In the genomic region with DNA sequence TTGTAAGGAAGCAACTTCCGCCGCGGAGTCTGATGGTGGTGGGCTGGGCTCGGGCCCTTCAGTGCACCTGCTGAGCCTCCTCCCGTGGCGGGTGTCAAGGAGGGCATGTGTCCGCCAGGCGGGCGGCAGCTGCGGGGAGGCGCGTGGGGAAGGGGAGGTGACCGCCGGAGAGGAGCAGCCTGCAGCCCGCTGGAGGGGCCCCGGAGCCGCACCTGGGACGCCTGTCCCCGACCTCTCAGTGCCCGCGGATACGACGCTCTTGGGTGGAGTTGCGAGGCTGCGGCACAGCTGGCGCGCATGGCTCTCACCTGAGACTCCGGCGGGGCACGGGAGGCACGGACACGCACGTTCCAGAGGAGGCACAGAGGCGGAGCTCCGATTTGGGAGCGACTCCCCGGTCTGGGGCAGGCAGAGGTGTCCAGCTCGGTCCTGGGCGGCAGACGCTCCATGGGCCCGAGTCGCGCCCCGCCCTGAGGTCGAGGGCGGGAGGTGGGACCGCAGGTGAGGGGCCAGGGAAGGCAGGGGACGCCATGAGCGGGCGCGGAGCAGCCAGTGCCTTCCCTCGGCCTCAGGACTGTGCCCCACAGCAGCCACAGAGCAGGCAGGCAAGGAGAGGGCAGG, we compare ENCODE assay signal across 19 cellular contexts. TPM values are rescaled to one million over a fixed set of nuclear protein-coding genes. Genes with fewer than 3 reads are reported as not detected.
A peak's percentile ranks its signal among the peaks of the same experiment; 100 is the strongest.
DNase-seq lines count a peak whose midpoint lies in the region; ATAC-seq and TF ChIP-seq lines count a peak whose summit lies in the region.
"Had no signal": no experiment of that assay in that cellular context is flagged by ENCODE, and none has a peak within 500 bp of the region (broad histone marks: within the 10 kb centered on the region; RNA-seq: fewer than 3 reads in every experiment).

No MANE protein-coding gene starts in this region.

- H3K56ac ChIP-seq in H9 (ENCODE audit: insufficient read length, low read depth, low read length) = no peak overlapping the region

- no peak for TF ChIP-seq CTCF in H9 (conservative IDR thresholded peaks at IDR 0.05)
- TF ChIP-seq CTCF in WTC11 (IDR thresholded peaks at IDR 0.05) = no peak

- no peak overlapping the region for H2BK120ac ChIP-seq in H9 (ENCODE audit: low read depth, low read length, poor library complexity, severe bottlenecking)

- no peak overlapping the region for H2BK15ac ChIP-seq in H9 (ENCODE audit: low read depth, low read length)

- no peaks in the 10 kb centered on the region for H3K4me1 ChIP-seq in H9 (ENCODE audit: insufficient read depth, low read length)
- no peaks in the 10 kb centered on the region for H3K4me1 ChIP-seq in iPS-20b (ENCODE audit: insufficient read depth, low read length)
- H3K4me1 ChIP-seq: SJSA1 had no signal

- H4K8ac ChIP-seq in H9 (replicated peaks; ENCODE audit: insufficient read length, low read depth, low read length) = no peak overlapping the region

- H3K23ac ChIP-seq in H9 (ENCODE audit: insufficient read length, low read depth, low read length) = no peak overlapping the region

- no peak overlapping the region for H3K27ac ChIP-seq in H9 (ENCODE audit: insufficient read length, low read depth, low read length)
- no peak overlapping the region for H3K27ac ChIP-seq in iPS-20b (ENCODE audit: low read length)
- H3K27ac ChIP-seq: RWPE1, SJSA1 had no signal

- DNase-seq in H9 = no peak
- peak; percentile 24 for DNase-seq in WTC11 (ENCODE audit: low spot score)
- peak; percentile 36 for DNase-seq in retina
- DNase-seq: ACHN; CD4-positive, alpha-beta T cell; GF-D8; NCI-H1436 treated with DMSO at 0.1 percent for 48 hours; NCI-H2081 treated with DMSO at 0.1 percent for 48 hours; NCI-H345; NCI-H69 had no signal

- H2AK5ac ChIP-seq in H9 (ENCODE audit: insufficient read length, low read length) = no peak overlapping the region

- H2BK20ac ChIP-seq in H9 (ENCODE audit: low read depth, low read length, poor library complexity, severe bottlenecking) = no peak overlapping the region

- no peaks in the 10 kb centered on the region for H3K23me2 ChIP-seq in H9 (ENCODE audit: insufficient read length, low read depth, low read length, poor library complexity, severe bottlenecking)

- H3K4me2 ChIP-seq in H9 (ENCODE audit: insufficient read depth, insufficient read length, low read length) = peak overlapping the region; percentile 41

- H3K9ac ChIP-seq in H9 (ENCODE audit: extremely low read depth, insufficient read length, low read length) (no peak overlapping the region), iPS-20b (ENCODE audit: low read depth, low read length) (no peak overlapping the region)

- H3K18ac ChIP-seq in H9 (ENCODE audit: insufficient read length, low read depth, low read length) = no peak overlapping the region

- H3K9me3 Mint-ChIP-seq in H9 (peaks cover 13 to 18% of the 10 kb centered on the region in 2 experiments), WTC11 (peaks cover 31% of the 10 kb centered on the region)

- no peak overlapping the region; the same call in 1 of the 2 replicates for H3K14ac ChIP-seq in H9 (ENCODE audit: insufficient read depth, low read length)

- no peak overlapping the region for H3K4ac ChIP-seq in H9 (ENCODE audit: low read depth, low read length)

- H2AFZ ChIP-seq in H9 (ENCODE audit: low read length) = no peak overlapping the region

- H3K4me3 Mint-ChIP-seq in H9 = peak overlapping the region; percentile 48 to 68
- H3K4me3 Mint-ChIP-seq in WTC11 = peak overlapping the region; percentile 46
- H3K4me3 Mint-ChIP-seq: CD4-positive, alpha-beta T cell had no signal

- peaks cover 4 to 6% of the 10 kb centered on the region in 2 experiments; a peak in 3 of 4 replicates for H3K4me1 Mint-ChIP-seq in H9
- peaks cover 6% of the 10 kb centered on the region for H3K4me1 Mint-ChIP-seq in WTC11

- no peaks in the 10 kb centered on the region for H3K36me3 ChIP-seq in iPS-20b (ENCODE audit: insufficient read depth, low read depth, low read length)
- H3K36me3 ChIP-seq: SJSA1 had no signal

- H2BK5ac ChIP-seq in H9 (ENCODE audit: insufficient read length, low read length) = no peak overlapping the region

- H3K27me3 Mint-ChIP-seq in H9 (ENCODE audit: low read depth) (peaks cover 51% of the 10 kb centered on the region), WTC11 (ENCODE audit: low read depth) (peaks cover 32% of the 10 kb centered on the region)

- H3T11ph ChIP-seq in H9 (ENCODE audit: low read length) = no peak overlapping the region

- H3K9me3 ChIP-seq in H9 (ENCODE audit: control insufficient read depth, low read depth, low read length) = no peaks in the 10 kb centered on the region
- H3K9me3 ChIP-seq in iPS-20b (ENCODE audit: insufficient read depth, low read depth, low read length) = peaks cover 6% of the 10 kb centered on the region; the same call in 1 of the 2 replicates

- no CpG with 5 or more reads among the region's 52 CpGs for WGBS in H9 (ENCODE audit: extremely low coverage, insufficient read length, low lambda C conversion rate)

- peaks cover 0 to 3% (median 0%) of the 10 kb centered on the region in 3 experiments; a peak in 1 of 7 replicates for H3K36me3 Mint-ChIP-seq in H9 (ENCODE audit: insufficient read depth in 1 of 3, low read depth in 3 of 3)
- peaks cover 3% of the 10 kb centered on the region; the same call in 1 of the 2 replicates for H3K36me3 Mint-ChIP-seq in WTC11

- H3K4me3 ChIP-seq in iPS-20b (ENCODE audit: low read length) = peak overlapping the region; percentile 55; the same call in 1 of the 2 replicates
- H3K4me3 ChIP-seq: K562, SJSA1 had no signal

- no peak overlapping the region for H4K91ac ChIP-seq in H9 (ENCODE audit: insufficient read length, low read depth, low read length)

- H3K79me1 ChIP-seq in H9 (ENCODE audit: insufficient read depth, low read depth, low read length, poor library complexity, severe bottlenecking) = no peaks in the 10 kb centered on the region

- no peaks in the 10 kb centered on the region for H4K20me1 ChIP-seq in H9 (ENCODE audit: control insufficient read depth, insufficient read depth, insufficient read length)

- no peak overlapping the region for H4K5ac ChIP-seq in H9 (ENCODE audit: insufficient read length, low read depth, low read length)

- no peaks in the 10 kb centered on the region for H3K27me3 ChIP-seq in H9 (ENCODE audit: insufficient read depth, low read length)
- peaks cover 37% of the 10 kb centered on the region for H3K27me3 ChIP-seq in iPS-20b (ENCODE audit: insufficient read depth, low read length)

- H3K27ac Mint-ChIP-seq in H9 (no peak overlapping the region), WTC11 (no peak overlapping the region)
- H3K27ac Mint-ChIP-seq: CD4-positive, alpha-beta T cell had no signal

- peak; percentile 38 for ATAC-seq in WTC11
- no peak for ATAC-seq in GM19351 (IDR thresholded peaks at IDR 0.05; ENCODE audit: unreplicated experiment)
- no peak for ATAC-seq in HG03565 (IDR thresholded peaks at IDR 0.05; ENCODE audit: unreplicated experiment)
- ATAC-seq in GM21737 (IDR thresholded peaks at IDR 0.05; ENCODE audit: unreplicated experiment) = no peak
- ATAC-seq in HG02798 (IDR thresholded peaks at IDR 0.05; ENCODE audit: poor library complexity, unreplicated experiment) = no peak
- ATAC-seq: K562 had no signal

- CTCF ChIA-PET in WTC11 (lab: Charles Lee) = interaction anchor here (1.0 to 1.4 kb wide), 2 partner anchors 91 to 118 kb away, joined by 3 to 6 read pairs; no protein-coding TSS in a partner anchor

- no peak overlapping the region for H2BK12ac ChIP-seq in H9 (ENCODE audit: insufficient read length, low read depth, low read length)

- H3K79me2 ChIP-seq in H9 (ENCODE audit: insufficient read depth, low read length) = no peaks in the 10 kb centered on the region

- POLR2A ChIA-PET in WTC11 (lab: Charles Lee) = no interaction called here

TF ChIP-seq in WTC11, 78 proteins besides CTCF, POLR2A, EP300 and RAD21 (continues in another document):
- TF ChIP-seq SMAD4 (CRISPR knock-in tag; IDR thresholded peaks at IDR 0.05) (no peak), MYBL2 (CRISPR knock-in tag; IDR thresholded peaks at IDR 0.05) (no peak), TEAD1 (CRISPR knock-in tag; IDR thresholded peaks at IDR 0.05) (no peak), RELA (CRISPR knock-in tag; IDR thresholded peaks at IDR 0.05; ENCODE audit: borderline replicate concordance) (no peak), MXD4 (CRISPR knock-in tag; IDR thresholded peaks at IDR 0.05; ENCODE audit: borderline replicate concordance) (no peak), IRF2 (CRISPR knock-in tag; IDR thresholded peaks at IDR 0.05; ENCODE audit: borderline replicate concordance, low read depth) (no peak), ATF1 (CRISPR knock-in tag; IDR thresholded peaks at IDR 0.05) (no peak)
- TF ChIP-seq, protein P1, sequence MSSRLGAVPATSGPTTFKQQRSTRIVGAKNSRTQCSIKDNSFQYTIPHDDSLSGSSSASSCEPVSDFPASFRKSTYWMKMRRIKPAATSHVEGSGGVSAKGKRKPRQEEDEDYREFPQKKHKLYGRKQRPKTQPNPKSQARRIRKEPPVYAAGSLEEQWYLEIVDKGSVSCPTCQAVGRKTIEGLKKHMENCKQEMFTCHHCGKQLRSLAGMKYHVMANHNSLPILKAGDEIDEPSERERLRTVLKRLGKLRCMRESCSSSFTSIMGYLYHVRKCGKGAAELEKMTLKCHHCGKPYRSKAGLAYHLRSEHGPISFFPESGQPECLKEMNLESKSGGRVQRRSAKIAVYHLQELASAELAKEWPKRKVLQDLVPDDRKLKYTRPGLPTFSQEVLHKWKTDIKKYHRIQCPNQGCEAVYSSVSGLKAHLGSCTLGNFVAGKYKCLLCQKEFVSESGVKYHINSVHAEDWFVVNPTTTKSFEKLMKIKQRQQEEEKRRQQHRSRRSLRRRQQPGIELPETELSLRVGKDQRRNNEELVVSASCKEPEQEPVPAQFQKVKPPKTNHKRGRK (CRISPR knock-in tag; IDR thresholded peaks at IDR 0.05; ENCODE audit: borderline replicate concordance) = no peak
- TF ChIP-seq, protein P2, sequence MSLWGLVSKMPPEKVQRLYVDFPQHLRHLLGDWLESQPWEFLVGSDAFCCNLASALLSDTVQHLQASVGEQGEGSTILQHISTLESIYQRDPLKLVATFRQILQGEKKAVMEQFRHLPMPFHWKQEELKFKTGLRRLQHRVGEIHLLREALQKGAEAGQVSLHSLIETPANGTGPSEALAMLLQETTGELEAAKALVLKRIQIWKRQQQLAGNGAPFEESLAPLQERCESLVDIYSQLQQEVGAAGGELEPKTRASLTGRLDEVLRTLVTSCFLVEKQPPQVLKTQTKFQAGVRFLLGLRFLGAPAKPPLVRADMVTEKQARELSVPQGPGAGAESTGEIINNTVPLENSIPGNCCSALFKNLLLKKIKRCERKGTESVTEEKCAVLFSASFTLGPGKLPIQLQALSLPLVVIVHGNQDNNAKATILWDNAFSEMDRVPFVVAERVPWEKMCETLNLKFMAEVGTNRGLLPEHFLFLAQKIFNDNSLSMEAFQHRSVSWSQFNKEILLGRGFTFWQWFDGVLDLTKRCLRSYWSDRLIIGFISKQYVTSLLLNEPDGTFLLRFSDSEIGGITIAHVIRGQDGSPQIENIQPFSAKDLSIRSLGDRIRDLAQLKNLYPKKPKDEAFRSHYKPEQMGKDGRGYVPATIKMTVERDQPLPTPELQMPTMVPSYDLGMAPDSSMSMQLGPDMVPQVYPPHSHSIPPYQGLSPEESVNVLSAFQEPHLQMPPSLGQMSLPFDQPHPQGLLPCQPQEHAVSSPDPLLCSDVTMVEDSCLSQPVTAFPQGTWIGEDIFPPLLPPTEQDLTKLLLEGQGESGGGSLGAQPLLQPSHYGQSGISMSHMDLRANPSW (CRISPR knock-in tag; conservative IDR thresholded peaks at IDR 0.05; ENCODE audit: low read depth) = no peak

RNA-seq across cellular contexts. Expression of a gene that starts 50.2 kb away (rescaled TPM):
- total RNA-seq in H9 (2021) = 0.26 and 0.35 TPM in 2 replicates
- total RNA-seq in WTC11 (2021) = 0.18 TPM in 1 of 3 replicates, not detected in the others
- total RNA-seq: CD4-positive, alpha-beta T cell; HT1080; K562; SJSA1 had no signal
